Comparison of ENCODE assay signal across 10 cellular contexts in the genomic region with DNA sequence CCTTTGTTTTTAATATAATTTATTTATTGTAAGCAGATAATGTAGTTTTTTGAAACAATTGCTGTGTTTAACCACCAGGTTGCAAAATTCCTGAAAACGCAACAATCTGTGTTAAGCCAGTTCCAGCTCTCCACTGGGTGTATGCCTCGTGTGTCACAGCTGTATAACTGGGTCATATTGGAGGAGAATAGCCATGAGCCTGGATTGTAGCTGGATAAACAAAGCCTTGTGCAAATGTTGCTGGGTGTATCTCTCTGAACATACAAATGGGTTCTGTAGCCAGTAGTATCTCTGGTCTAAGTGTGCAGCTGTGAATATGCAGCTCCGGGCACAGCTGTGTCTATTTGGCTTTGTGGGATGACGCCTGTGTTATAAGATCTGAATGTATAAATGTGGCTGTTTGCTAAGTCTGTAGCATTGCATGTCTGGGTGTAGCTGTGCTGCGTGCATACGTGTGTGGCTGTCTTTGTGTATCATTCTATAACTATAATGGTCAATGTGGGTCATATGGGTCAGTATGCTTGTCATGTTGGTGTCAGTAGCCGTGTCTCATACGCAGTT. TPM values are rescaled to one million over a fixed set of nuclear protein-coding genes. Genes with fewer than 3 reads are reported as not detected.
DNase-seq lines count a peak whose midpoint lies in the region; ATAC-seq, FAIRE-seq and TF ChIP-seq lines count a peak whose summit lies in the region.
"Had no signal": no experiment of that assay in that cellular context is flagged by ENCODE, and none has a peak within 500 bp of the region (broad histone marks: within the 10 kb centered on the region; RNA-seq: fewer than 3 reads in every experiment).

No MANE protein-coding gene starts in this region.

- in situ Hi-C loops in K562 (cut with MboI) = no loop called here

- TF ChIP-seq EP300 in K562 (IDR thresholded peaks at IDR 0.05; ENCODE audit: low read length) = no peak

- DNase-seq in NCI-H510A treated with DMSO at 0.1 percent for 48 hours (lab: John Stamatoyannopoulos, UW) (peak; percentile 33), NCI-H510A (lab: John Stamatoyannopoulos, UW) (no peak), K562 (ENCODE audit: extremely low read depth in 1 of 4, low spot score in 3 of 4) (peak; percentile 41 to 51 (median 48)), keratinocyte (ENCODE audit: low read depth, low spot score) (no peak), CD1c-positive myeloid dendritic cell (ENCODE audit: extremely low spot score) (no peak)
- DNase-seq: AML-193 had no signal

- peak overlapping the region; percentile 71 for H3K4me2 ChIP-seq in K562 (ENCODE audit: insufficient read depth, low read length)
- H3K4me2 ChIP-seq in keratinocyte (ENCODE audit: control insufficient read depth, extremely low read depth, insufficient read depth, low read depth, low read length) = peak overlapping the region; percentile 51

- ATAC-seq in K562 = peak; percentile 50
- no peak for ATAC-seq in GM18873 (IDR thresholded peaks at IDR 0.05; ENCODE audit: low FRiP score, unreplicated experiment)
- no peak for ATAC-seq in HG02840 (IDR thresholded peaks at IDR 0.05; ENCODE audit: low FRiP score, unreplicated experiment)

- BruUV-seq in K562 (replicated peaks; lab: Mats Ljungman, UMichigan) = no TSS peak

- H3K36me3 ChIP-seq in K562 (ENCODE audit: control insufficient read depth, insufficient read depth, low read length) = no peaks in the 10 kb centered on the region
- H3K36me3 ChIP-seq in keratinocyte (ENCODE audit: control insufficient read depth in 2 of 2, extremely low read depth in 1 of 2, insufficient read depth in 2 of 2, low read length in 2 of 2) = no peaks in the 10 kb centered on the region
- H3K36me3 ChIP-seq: neutrophil had no signal

- CTCF ChIA-PET in K562 (lab: Yijun Ruan, JAX; ENCODE audit: low intra/inter-chr PET ratio) = interaction anchor here (0.6 kb wide), 1 partner anchor 64 kb away, joined by 3 read pairs; no protein-coding TSS in a partner anchor

- H3K27ac ChIP-seq in K562 (ENCODE audit: extremely low read depth, low read depth, low read length) = peak overlapping the region; percentile 60
- no peak overlapping the region for H3K27ac ChIP-seq in keratinocyte (ENCODE audit: control insufficient read depth, insufficient read depth, low read length)
- H3K27ac ChIP-seq in temporal lobe (ENCODE audit: low read depth, low read length) = peak overlapping the region; percentile 10
- H3K27ac ChIP-seq: neutrophil had no signal

- no peaks in the 10 kb centered on the region for H4K20me1 ChIP-seq in K562 (replicated peaks; ENCODE audit: control insufficient read depth, insufficient read depth, low read length)
- H4K20me1 ChIP-seq in keratinocyte (ENCODE audit: control insufficient read depth, extremely low read depth, insufficient read depth, low read length) = no peaks in the 10 kb centered on the region

- H3K4me3 ChIP-seq in K562 = no peak overlapping the region
- no peak overlapping the region for H3K4me3 ChIP-seq in keratinocyte (ENCODE audit: control insufficient read depth in 2 of 3, extremely low read depth in 1 of 3, insufficient read depth in 2 of 3, low read depth in 1 of 3, low read length in 3 of 3)

- no peaks in the 10 kb centered on the region for H3K9me3 ChIP-seq in K562 (replicated peaks; ENCODE audit: control insufficient read depth, insufficient read depth, low read depth, low read length)
- no peaks in the 10 kb centered on the region for H3K9me3 ChIP-seq in keratinocyte (ENCODE audit: control insufficient read depth, low read depth, low read length)
- H3K9me3 ChIP-seq: neutrophil had no signal

- TF ChIP-seq RAD21 in K562 (CRISPR knock-in tag; conservative IDR thresholded peaks at IDR 0.05 in 1 of 2, IDR thresholded peaks at IDR 0.05 in 1 of 2) = no peak

- WGBS in K562 (ENCODE audit: insufficient coverage, low coverage, missing lambda C conversion rate) = 56% methylated on average over 8 of the region's 8 CpGs

- dilution Hi-C loops in keratinocyte (cut with MboI; ENCODE audit: extremely low pct_ligation_motif_present, low sequenced_read_pairs) = loop anchor here (10.0 kb wide), 1 partner anchor 87 kb away; no protein-coding TSS in a partner anchor

- peaks cover 28 to 32% of the 10 kb centered on the region in 2 experiments for H3K4me1 ChIP-seq in K562 (replicated peaks in 1 of 2; ENCODE audit: control insufficient read depth in 2 of 2, insufficient read depth in 2 of 2, low read length in 2 of 2)
- H3K4me1 ChIP-seq in keratinocyte (ENCODE audit: control insufficient read depth, extremely low read depth, insufficient read depth, low read length) = peaks cover 22% of the 10 kb centered on the region

- TF ChIP-seq CTCF in K562 (IDR thresholded peaks at IDR 0.05 in 2 of 3, conservative IDR thresholded peaks at IDR 0.05 in 1 of 3; ENCODE audit: insufficient read depth in 2 of 3, low read depth in 1 of 3, low read length in 3 of 3) (peak in 2 of 3 experiments; percentile 11 to 33; a peak in 1 of 6 replicates), keratinocyte (optimal IDR thresholded peaks at IDR 0.05 in 1 of 3, IDR thresholded peaks at IDR 0.05 in 1 of 3, conservative IDR thresholded peaks at IDR 0.05 in 1 of 3; ENCODE audit: extremely low read depth in 1 of 3, insufficient read depth in 2 of 3, low read length in 3 of 3) (peak in 1 of 3 experiments; percentile 12)

- H3K9me1 ChIP-seq in K562 (ENCODE audit: control insufficient read depth, insufficient read depth, low read length) (peaks cover 3% of the 10 kb centered on the region), keratinocyte (ENCODE audit: control insufficient read depth, extremely low read depth, insufficient read depth, low read length) (peaks cover 3% of the 10 kb centered on the region)

- H3K9ac ChIP-seq in K562 (ENCODE audit: insufficient read depth in 1 of 2, low read depth in 2 of 2, low read length in 2 of 2) = peak overlapping the region; percentile 46 to 88; a peak in 2 of 4 replicates
- H3K9ac ChIP-seq in keratinocyte (ENCODE audit: control insufficient read depth, extremely low read depth, insufficient read depth, low read length) = no peak overlapping the region

- intact Hi-C loops in K562 (cut with micrococcal nuclease) = loop anchor here (10.0 kb wide), 1 partner anchor 113 kb away; a partner anchor contains a TSS

- H3K79me2 ChIP-seq in K562 (ENCODE audit: control insufficient read depth, insufficient read depth, low read length) (no peaks in the 10 kb centered on the region), keratinocyte (ENCODE audit: control insufficient read depth, insufficient read depth, low read length) (no peaks in the 10 kb centered on the region)

- H3K27me3 ChIP-seq in K562 (ENCODE audit: control insufficient read depth in 2 of 2, insufficient read depth in 2 of 2, low read length in 2 of 2) (no peaks in the 10 kb centered on the region), keratinocyte (ENCODE audit: control insufficient read depth, extremely low read depth, insufficient read depth, low read length) (peaks cover 23% of the 10 kb centered on the region)

- POLR2A ChIA-PET in K562 (lab: Yijun Ruan, JAX) = interaction anchor here (0.6 to 2.3 kb wide), 11 partner anchors 13 to 208 kb away, joined by 3 to 12 read pairs (median 4); a partner anchor contains a TSS

- TF ChIP-seq POLR2A in K562 (conservative IDR thresholded peaks at IDR 0.05) = no peak

- FAIRE-seq in K562 (lab: Jason Lieb, UNC) (no peak), keratinocyte (lab: Jason Lieb, UNC) (peak; percentile 48)

- H2AFZ ChIP-seq in K562 (ENCODE audit: low read depth, low read length) = peak overlapping the region; percentile 99
- H2AFZ ChIP-seq in keratinocyte (ENCODE audit: control insufficient read depth, low read length) = peak overlapping the region; percentile 73

RNA-seq across cellular contexts. Expression of a gene that starts 2.7 kb away (rescaled TPM):
- total RNA-seq in K562 (2011; cell fraction: chromatin; rRNA removed; ENCODE audit: low replicate concordance) = 0.86 and 1.4 TPM in 2 replicates
- 0.67 and 1.4 TPM in 2 replicates for total RNA-seq in K562 (2011; cell fraction: nucleolus; rRNA removed)
- total RNA-seq in K562 (2011; cell fraction: nucleoplasm; rRNA removed) = 0.66 and 0.84 TPM in 2 replicates
- total RNA-seq in K562 (2014; rRNA removed) (0.33 and 0.54 TPM in 2 replicates), K562 (2014; rRNA removed; fragmentation: Illumina TruSeq; extraction: Trizol) (0.45 and 0.51 TPM in 2 replicates), K562 (2015; rRNA removed; fragmentation: Illumina TruSeq; extraction: Trizol) (0.34 and 0.36 TPM in 2 replicates), K562 (2021) (0.49 and 0.55 TPM in 2 replicates), temporal lobe (4.4 TPM)
- polyA plus RNA-seq in K562 (2011; rRNA removed) (0.34 and 0.54 TPM in 2 replicates), K562 (2014; fragmentation: Illumina TruSeq; extraction: Trizol) (0.16 and 0.66 TPM in 2 replicates), K562 (2014; fragmentation: Nextera tagmentation; extraction: Ambion mirVana) (under 1 TPM; 0.03 to 0.10 TPM), K562 (2014; rRNA removed) (0.13 and 0.80 TPM in 2 replicates), keratinocyte (0.18 to 0.63 TPM (median 0.38 TPM) in 3 replicates)
- polyA plus RNA-seq in K562 (2011; cell fraction: cytosol; rRNA removed) = 0.19 and 0.45 TPM in 2 replicates
- 0.81 and 0.90 TPM in 2 replicates for polyA plus RNA-seq in K562 (2011; cell fraction: nucleus; rRNA removed)
- 0.49 and 0.76 TPM in 2 replicates for polyA plus RNA-seq in K562 (2012)
- polyA minus RNA-seq in K562 (2011; rRNA and poly(A)+ RNA removed) = 0.25 and 0.27 TPM in 2 replicates
- not detected in 2 replicates for polyA minus RNA-seq in K562 (2011; cell fraction: cytosol; rRNA and poly(A)+ RNA removed)
- 0.27 and 0.56 TPM in 2 replicates for polyA minus RNA-seq in K562 (2011; cell fraction: nucleus; rRNA and poly(A)+ RNA removed)
- polyA plus RNA-seq in keratinocyte (2011; ENCODE audit: low read depth) = 3.7 TPM
- 0.22 and 0.45 TPM in 2 replicates for polyA plus RNA-seq in keratinocyte (2011; cell fraction: cytosol; rRNA removed)
- polyA plus RNA-seq in keratinocyte (2011; cell fraction: nucleus; rRNA removed) = 0.93 and 1.5 TPM in 2 replicates
- 0.16 and 2.1 TPM in 2 replicates for polyA plus RNA-seq in keratinocyte (2012; ENCODE audit: low replicate concordance)
- 0.13 to 1.1 TPM in 2 of 3 replicates, not detected in the other for polyA minus RNA-seq in keratinocyte
- polyA minus RNA-seq in keratinocyte (2011; cell fraction: cytosol; rRNA and poly(A)+ RNA removed) = not detected
- polyA minus RNA-seq in keratinocyte (2011; cell fraction: nucleus; rRNA and poly(A)+ RNA removed) = 0.93 TPM in 1 of 2 replicates, not detected in the other

RNA-seq across cellular contexts. Expression of a gene that starts 52.2 kb away (rescaled TPM):
- 10.7 and 18.5 TPM in 2 replicates for total RNA-seq in K562 (2011; cell fraction: chromatin; rRNA removed; ENCODE audit: low replicate concordance)
- total RNA-seq in K562 (2011; cell fraction: nucleolus; rRNA removed) = 8.7 and 9.7 TPM in 2 replicates
- 11.4 and 13.0 TPM in 2 replicates for total RNA-seq in K562 (2011; cell fraction: nucleoplasm; rRNA removed)
- 6.2 and 7.0 TPM in 2 replicates for total RNA-seq in K562 (2014; rRNA removed)
- 8.3 and 9.4 TPM in 2 replicates for total RNA-seq in K562 (2014; rRNA removed; fragmentation: Illumina TruSeq; extraction: Trizol)
- total RNA-seq in K562 (2015; rRNA removed; fragmentation: Illumina TruSeq; extraction: Trizol) = 11.3 and 11.9 TPM in 2 replicates
- 6.9 and 7.4 TPM in 2 replicates for total RNA-seq in K562 (2021)
- 8.0 and 9.7 TPM in 2 replicates for polyA plus RNA-seq in K562 (2011; rRNA removed)
- 2.4 and 6.8 TPM in 2 replicates for polyA plus RNA-seq in K562 (2011; cell fraction: cytosol; rRNA removed)
- 9.0 and 14.4 TPM in 2 replicates for polyA plus RNA-seq in K562 (2011; cell fraction: nucleus; rRNA removed)
- 4.6 and 5.2 TPM in 2 replicates for polyA plus RNA-seq in K562 (2012)
- polyA plus RNA-seq in K562 (2014; fragmentation: Illumina TruSeq; extraction: Trizol) = 6.8 and 7.3 TPM in 2 replicates
- polyA plus RNA-seq in K562 (2014; fragmentation: Nextera tagmentation; extraction: Ambion mirVana) = 1 to 10 TPM; 2.1 to 3.3 TPM
- polyA plus RNA-seq in K562 (2014; rRNA removed) = 3.8 and 4.5 TPM in 2 replicates
- 18.1 and 28.7 TPM in 2 replicates for polyA minus RNA-seq in K562 (2011; rRNA and poly(A)+ RNA removed)
- polyA minus RNA-seq in K562 (2011; cell fraction: cytosol; rRNA and poly(A)+ RNA removed) = 7.3 and 7.8 TPM in 2 replicates
- polyA minus RNA-seq in K562 (2011; cell fraction: nucleus; rRNA and poly(A)+ RNA removed) = 7.9 and 17.7 TPM in 2 replicates
- polyA plus RNA-seq in keratinocyte = 8.9 to 12.6 TPM (median 11.6 TPM) in 3 replicates
- polyA plus RNA-seq in keratinocyte (2011; ENCODE audit: low read depth) = 6.0 TPM
- polyA plus RNA-seq in keratinocyte (2011; cell fraction: cytosol; rRNA removed) = 6.0 and 10.6 TPM in 2 replicates
- 13.0 and 15.3 TPM in 2 replicates for polyA plus RNA-seq in keratinocyte (2011; cell fraction: nucleus; rRNA removed)
- polyA plus RNA-seq in keratinocyte (2012; ENCODE audit: low replicate concordance) = 7.0 and 8.6 TPM in 2 replicates
- 6.3 to 22.8 TPM (median 21.8 TPM) in 3 replicates for polyA minus RNA-seq in keratinocyte
- polyA minus RNA-seq in keratinocyte (2011; cell fraction: cytosol; rRNA and poly(A)+ RNA removed) = 12.1 TPM
- polyA minus RNA-seq in keratinocyte (2011; cell fraction: nucleus; rRNA and poly(A)+ RNA removed) = 13.0 and 23.0 TPM in 2 replicates
- total RNA-seq in temporal lobe = 73.0 TPM

Comparison
In these comparisons a context has a peak if more than half of its experiments do, and no peak if none do; other contexts are left out.
1. DNase-seq: peak in NCI-H510A treated with DMSO at 0.1 percent for 48 hours (single experiment) and K562 (4 of 4); none in NCI-H510A (single experiment), keratinocyte (single experiment) and CD1c-positive myeloid dendritic cell (single experiment).